6 cellular contexts compared by ENCODE assay signal in genomic region chr14:106710187-106710586, GRCh38.
DNase-seq lines count a peak whose midpoint lies in the region; ATAC-seq lines count a peak whose summit lies in the region.
"Not testable (repeated sequence)": the region's sequence is repeated elsewhere in the genome, so short reads cannot be mapped to it uniquely, and the experiment has no call there.

No MANE protein-coding gene starts in this region.

- DNase-seq in activated CD4-positive, alpha-beta T cell treated with anti-CD3 and anti-CD28 coated beads for 48 hours: peak; percentile 12
- DNase-seq in activated T-cell treated with anti-CD3 and anti-CD28 coated beads, Interleukin-2, amount 50 U/mL, for 4 hours; activated naive CD4-positive, alpha-beta T cell treated with anti-CD3 and anti-CD28 coated beads, Interleukin-2, amount 50 U/mL, for 72 hours (ENCODE audit: low spot score in 2 of 2); stimulated activated naive CD8-positive, alpha-beta T cell treated with anti-CD3 and anti-CD28 coated beads, Interleukin-15, amount 100 ng/mL, for 72 hours: not testable (repeated sequence)
- DNase-seq in stimulated activated CD4-positive, alpha-beta T cell treated with anti-CD3 and anti-CD28 coated beads, Interleukin-15, amount 100 ng/mL, for 24 hours: peak; percentile 13

- H3K36me3 Mint-ChIP-seq in activated T-cell treated with anti-CD3 and anti-CD28 coated beads, Interleukin-2, amount 50 U/mL, for 4 hours (ENCODE audit: insufficient read depth); activated T-helper 17 cell treated with anti-CD3 and anti-CD28 coated beads, Interleukin-2, amount 50 U/mL, for 72 hours (ENCODE audit: low read depth); activated naive CD4-positive, alpha-beta T cell treated with anti-CD3 and anti-CD28 coated beads, Interleukin-2, amount 50 U/mL, for 72 hours: not testable (repeated sequence)

- not testable (repeated sequence) for H3K4me1 Mint-ChIP-seq in activated T-cell treated with anti-CD3 and anti-CD28 coated beads, Interleukin-2, amount 50 U/mL, for 4 hours (ENCODE audit: low read depth); activated T-helper 17 cell treated with anti-CD3 and anti-CD28 coated beads, Interleukin-2, amount 50 U/mL, for 72 hours
- peaks cover 26% of the 10 kb centered on the region for H3K4me1 Mint-ChIP-seq in stimulated activated naive CD8-positive, alpha-beta T cell treated with anti-CD3 and anti-CD28 coated beads, Interleukin-15, amount 100 ng/mL, for 72 hours

- H3K4me3 Mint-ChIP-seq in activated T-cell treated with anti-CD3 and anti-CD28 coated beads, Interleukin-2, amount 50 U/mL, for 4 hours; activated T-helper 17 cell treated with anti-CD3 and anti-CD28 coated beads, Interleukin-2, amount 50 U/mL, for 72 hours: not testable (repeated sequence)
- peak overlapping the region; percentile 1 to 25 for H3K4me3 Mint-ChIP-seq in stimulated activated naive CD8-positive, alpha-beta T cell treated with anti-CD3 and anti-CD28 coated beads, Interleukin-15, amount 100 ng/mL, for 72 hours

- peak; percentile 76 to 79 for ATAC-seq in activated T-cell treated with anti-CD3 and anti-CD28 coated beads, Interleukin-2, amount 50 U/mL, for 4 hours
- ATAC-seq in activated T-helper 17 cell treated with anti-CD3 and anti-CD28 coated beads, Interleukin-2, amount 50 U/mL, for 72 hours (replicated peaks): peak; percentile 76
- peak; percentile 65 to 88 for ATAC-seq in activated naive CD4-positive, alpha-beta T cell treated with anti-CD3 and anti-CD28 coated beads, Interleukin-2, amount 50 U/mL, for 72 hours
- ATAC-seq in stimulated activated naive CD8-positive, alpha-beta T cell treated with anti-CD3 and anti-CD28 coated beads, Interleukin-15, amount 100 ng/mL, for 72 hours: peak; percentile 82

- H3K27ac Mint-ChIP-seq in activated T-helper 17 cell treated with anti-CD3 and anti-CD28 coated beads, Interleukin-2, amount 50 U/mL, for 72 hours; activated naive CD4-positive, alpha-beta T cell treated with anti-CD3 and anti-CD28 coated beads, Interleukin-2, amount 50 U/mL, for 72 hours; stimulated activated naive CD8-positive, alpha-beta T cell treated with anti-CD3 and anti-CD28 coated beads, Interleukin-15, amount 100 ng/mL, for 72 hours: not testable (repeated sequence)

- H3K27me3 Mint-ChIP-seq in activated T-cell treated with anti-CD3 and anti-CD28 coated beads, Interleukin-2, amount 50 U/mL, for 4 hours (ENCODE audit: low read depth); activated T-helper 17 cell treated with anti-CD3 and anti-CD28 coated beads, Interleukin-2, amount 50 U/mL, for 72 hours: not testable (repeated sequence)
- H3K27me3 Mint-ChIP-seq in stimulated activated naive CD8-positive, alpha-beta T cell treated with anti-CD3 and anti-CD28 coated beads, Interleukin-15, amount 100 ng/mL, for 72 hours: peaks cover 14% of the 10 kb centered on the region

- not testable (repeated sequence) for H3K9me3 Mint-ChIP-seq in activated T-cell treated with anti-CD3 and anti-CD28 coated beads, Interleukin-2, amount 50 U/mL, for 4 hours; activated T-helper 17 cell treated with anti-CD3 and anti-CD28 coated beads, Interleukin-2, amount 50 U/mL, for 72 hours; activated naive CD4-positive, alpha-beta T cell treated with anti-CD3 and anti-CD28 coated beads, Interleukin-2, amount 50 U/mL, for 72 hours; stimulated activated naive CD8-positive, alpha-beta T cell treated with anti-CD3 and anti-CD28 coated beads, Interleukin-15, amount 100 ng/mL, for 72 hours
